ENCODE assay signal across 1 cellular context in the genomic region with DNA sequence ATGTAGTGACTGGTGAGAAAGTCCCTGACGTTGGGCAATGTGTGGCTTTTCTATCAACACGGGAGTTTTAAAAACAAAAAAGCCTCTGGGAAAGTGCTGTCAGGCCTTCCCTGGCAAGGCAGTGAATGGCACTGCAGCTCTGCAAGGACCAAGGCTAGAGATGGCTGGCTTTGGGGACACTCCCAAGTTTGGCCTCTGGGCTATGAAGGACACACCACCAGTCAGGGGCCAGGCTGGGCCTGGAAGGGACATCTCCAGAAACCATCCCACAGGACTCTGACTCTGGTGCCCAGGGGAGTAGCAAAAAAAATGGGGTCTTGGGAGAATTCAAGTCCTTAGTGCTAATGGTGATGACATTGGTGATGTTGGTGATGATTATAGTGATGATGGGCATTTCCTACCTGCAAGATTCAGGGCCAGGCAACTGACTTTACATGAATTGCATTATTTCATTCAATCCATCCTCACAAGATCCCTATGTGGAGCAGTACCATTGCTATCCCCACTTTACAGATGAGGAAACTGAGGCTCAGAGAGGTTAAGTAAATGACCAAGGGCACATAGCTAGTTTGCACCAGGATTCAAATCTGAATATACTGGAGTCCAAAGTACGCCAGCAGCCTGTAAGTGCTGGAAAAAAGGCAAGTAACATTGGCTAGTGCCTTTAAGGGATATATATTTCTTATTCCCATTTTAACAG.
A peak's percentile ranks its signal among the peaks of the same experiment; 100 is the strongest.
TF ChIP-seq lines count a peak whose summit lies in the region.

No MANE protein-coding gene starts in this region.

TF ChIP-seq in K562, 482 proteins besides CTCF, POLR2A, EP300 and RAD21 (continued from another document):
- TF ChIP-seq, protein P1, sequence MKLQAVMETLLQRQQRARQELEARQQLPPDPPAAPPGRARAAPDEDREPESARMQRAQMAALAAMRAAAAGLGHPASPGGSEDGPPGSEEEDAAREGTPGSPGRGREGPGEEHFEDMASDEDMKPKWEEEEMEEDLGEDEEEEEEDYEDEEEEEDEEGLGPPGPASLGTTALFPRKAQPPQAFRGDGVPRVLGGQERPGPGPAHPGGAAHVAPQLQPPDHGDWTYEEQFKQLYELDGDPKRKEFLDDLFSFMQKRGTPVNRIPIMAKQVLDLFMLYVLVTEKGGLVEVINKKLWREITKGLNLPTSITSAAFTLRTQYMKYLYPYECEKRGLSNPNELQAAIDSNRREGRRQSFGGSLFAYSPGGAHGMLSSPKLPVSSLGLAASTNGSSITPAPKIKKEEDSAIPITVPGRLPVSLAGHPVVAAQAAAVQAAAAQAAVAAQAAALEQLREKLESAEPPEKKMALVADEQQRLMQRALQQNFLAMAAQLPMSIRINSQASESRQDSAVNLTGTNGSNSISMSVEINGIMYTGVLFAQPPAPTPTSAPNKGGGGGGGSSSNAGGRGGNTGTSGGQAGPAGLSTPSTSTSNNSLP (IDR thresholded peaks at IDR 0.05; ENCODE audit: borderline replicate concordance, low read depth, low read length), result no peak
- no peak for TF ChIP-seq PPARD (CRISPR knock-in tag; IDR thresholded peaks at IDR 0.05)
- no peak for TF ChIP-seq CREB3L1 (IDR thresholded peaks at IDR 0.05; ENCODE audit: borderline replicate concordance, low read depth)
- no peak for TF ChIP-seq THAP7 (CRISPR knock-in tag; IDR thresholded peaks at IDR 0.05)
- TF ChIP-seq SMARCA5 (IDR thresholded peaks at IDR 0.05), result 0 out of 2 replicates have a peak, but pooled peaks have one; percentile 27
- no peak for TF ChIP-seq TAF9B (IDR thresholded peaks at IDR 0.05; ENCODE audit: partially characterized antibody)
- TF ChIP-seq MAFK (IDR thresholded peaks at IDR 0.05; ENCODE audit: low read length), result no peak
- TF ChIP-seq SMAD1 (IDR thresholded peaks at IDR 0.05; ENCODE audit: low read depth, low read length, partially characterized antibody), result no peak
- no peak for TF ChIP-seq ZFX (CRISPR knock-in tag; IDR thresholded peaks at IDR 0.05)
- no peak for TF ChIP-seq ZZZ3 (IDR thresholded peaks at IDR 0.05)
- TF ChIP-seq PTTG1 (tag; IDR thresholded peaks at IDR 0.05; ENCODE audit: low read depth), result no peak
- TF ChIP-seq PCBP1 (IDR thresholded peaks at IDR 0.05; ENCODE audit: low read depth, low read length, poor library complexity, severe bottlenecking), result no peak
- TF ChIP-seq, protein P2, sequence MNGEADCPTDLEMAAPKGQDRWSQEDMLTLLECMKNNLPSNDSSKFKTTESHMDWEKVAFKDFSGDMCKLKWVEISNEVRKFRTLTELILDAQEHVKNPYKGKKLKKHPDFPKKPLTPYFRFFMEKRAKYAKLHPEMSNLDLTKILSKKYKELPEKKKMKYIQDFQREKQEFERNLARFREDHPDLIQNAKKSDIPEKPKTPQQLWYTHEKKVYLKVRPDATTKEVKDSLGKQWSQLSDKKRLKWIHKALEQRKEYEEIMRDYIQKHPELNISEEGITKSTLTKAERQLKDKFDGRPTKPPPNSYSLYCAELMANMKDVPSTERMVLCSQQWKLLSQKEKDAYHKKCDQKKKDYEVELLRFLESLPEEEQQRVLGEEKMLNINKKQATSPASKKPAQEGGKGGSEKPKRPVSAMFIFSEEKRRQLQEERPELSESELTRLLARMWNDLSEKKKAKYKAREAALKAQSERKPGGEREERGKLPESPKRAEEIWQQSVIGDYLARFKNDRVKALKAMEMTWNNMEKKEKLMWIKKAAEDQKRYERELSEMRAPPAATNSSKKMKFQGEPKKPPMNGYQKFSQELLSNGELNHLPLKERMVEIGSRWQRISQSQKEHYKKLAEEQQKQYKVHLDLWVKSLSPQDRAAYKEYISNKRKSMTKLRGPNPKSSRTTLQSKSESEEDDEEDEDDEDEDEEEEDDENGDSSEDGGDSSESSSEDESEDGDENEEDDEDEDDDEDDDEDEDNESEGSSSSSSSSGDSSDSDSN (IDR thresholded peaks at IDR 0.05; ENCODE audit: borderline replicate concordance in 1 of 2, low read depth in 2 of 2, low read length in 2 of 2), result no peak
- TF ChIP-seq, protein P3, sequence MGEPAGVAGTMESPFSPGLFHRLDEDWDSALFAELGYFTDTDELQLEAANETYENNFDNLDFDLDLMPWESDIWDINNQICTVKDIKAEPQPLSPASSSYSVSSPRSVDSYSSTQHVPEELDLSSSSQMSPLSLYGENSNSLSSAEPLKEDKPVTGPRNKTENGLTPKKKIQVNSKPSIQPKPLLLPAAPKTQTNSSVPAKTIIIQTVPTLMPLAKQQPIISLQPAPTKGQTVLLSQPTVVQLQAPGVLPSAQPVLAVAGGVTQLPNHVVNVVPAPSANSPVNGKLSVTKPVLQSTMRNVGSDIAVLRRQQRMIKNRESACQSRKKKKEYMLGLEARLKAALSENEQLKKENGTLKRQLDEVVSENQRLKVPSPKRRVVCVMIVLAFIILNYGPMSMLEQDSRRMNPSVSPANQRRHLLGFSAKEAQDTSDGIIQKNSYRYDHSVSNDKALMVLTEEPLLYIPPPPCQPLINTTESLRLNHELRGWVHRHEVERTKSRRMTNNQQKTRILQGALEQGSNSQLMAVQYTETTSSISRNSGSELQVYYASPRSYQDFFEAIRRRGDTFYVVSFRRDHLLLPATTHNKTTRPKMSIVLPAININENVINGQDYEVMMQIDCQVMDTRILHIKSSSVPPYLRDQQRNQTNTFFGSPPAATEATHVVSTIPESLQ (CRISPR knock-in tag; IDR thresholded peaks at IDR 0.05), result no peak
- peak; percentile 53; the same call in 1 of the 2 replicates for TF ChIP-seq ESRRA (IDR thresholded peaks at IDR 0.05; ENCODE audit: borderline replicate concordance, low read depth)
- TF ChIP-seq RBM25 (IDR thresholded peaks at IDR 0.05; ENCODE audit: low read depth, low read length, severe bottlenecking), result peak; percentile 96
- peak; percentile 44; the same call in 1 of the 2 replicates for TF ChIP-seq ADNP (tag; IDR thresholded peaks at IDR 0.05)
- TF ChIP-seq PHF21A (IDR thresholded peaks at IDR 0.05; ENCODE audit: borderline replicate concordance, low read depth), result no peak
- peak; percentile 5 for TF ChIP-seq ZFP36 (IDR thresholded peaks at IDR 0.05; ENCODE audit: low read depth, low read length, partially characterized antibody)
- peak; percentile 35 to 75; a peak in 2 of 4 replicates for TF ChIP-seq KDM1A (IDR thresholded peaks at IDR 0.05)
- TF ChIP-seq BCOR (IDR thresholded peaks at IDR 0.05), result peak; percentile 82
- TF ChIP-seq, protein P4, sequence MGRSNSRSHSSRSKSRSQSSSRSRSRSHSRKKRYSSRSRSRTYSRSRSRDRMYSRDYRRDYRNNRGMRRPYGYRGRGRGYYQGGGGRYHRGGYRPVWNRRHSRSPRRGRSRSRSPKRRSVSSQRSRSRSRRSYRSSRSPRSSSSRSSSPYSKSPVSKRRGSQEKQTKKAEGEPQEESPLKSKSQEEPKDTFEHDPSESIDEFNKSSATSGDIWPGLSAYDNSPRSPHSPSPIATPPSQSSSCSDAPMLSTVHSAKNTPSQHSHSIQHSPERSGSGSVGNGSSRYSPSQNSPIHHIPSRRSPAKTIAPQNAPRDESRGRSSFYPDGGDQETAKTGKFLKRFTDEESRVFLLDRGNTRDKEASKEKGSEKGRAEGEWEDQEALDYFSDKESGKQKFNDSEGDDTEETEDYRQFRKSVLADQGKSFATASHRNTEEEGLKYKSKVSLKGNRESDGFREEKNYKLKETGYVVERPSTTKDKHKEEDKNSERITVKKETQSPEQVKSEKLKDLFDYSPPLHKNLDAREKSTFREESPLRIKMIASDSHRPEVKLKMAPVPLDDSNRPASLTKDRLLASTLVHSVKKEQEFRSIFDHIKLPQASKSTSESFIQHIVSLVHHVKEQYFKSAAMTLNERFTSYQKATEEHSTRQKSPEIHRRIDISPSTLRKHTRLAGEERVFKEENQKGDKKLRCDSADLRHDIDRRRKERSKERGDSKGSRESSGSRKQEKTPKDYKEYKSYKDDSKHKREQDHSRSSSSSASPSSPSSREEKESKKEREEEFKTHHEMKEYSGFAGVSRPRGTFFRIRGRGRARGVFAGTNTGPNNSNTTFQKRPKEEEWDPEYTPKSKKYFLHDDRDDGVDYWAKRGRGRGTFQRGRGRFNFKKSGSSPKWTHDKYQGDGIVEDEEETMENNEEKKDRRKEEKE (IDR thresholded peaks at IDR 0.05; ENCODE audit: borderline replicate concordance in 1 of 2, control insufficient read depth in 1 of 2, low read depth in 2 of 2, low read length in 1 of 2), result no peak
- TF ChIP-seq ZNF165 (CRISPR knock-in tag; IDR thresholded peaks at IDR 0.05; ENCODE audit: borderline replicate concordance), result no peak
- no peak for TF ChIP-seq HOXB6 (CRISPR knock-in tag; IDR thresholded peaks at IDR 0.05; ENCODE audit: borderline replicate concordance)
- TF ChIP-seq, protein P5, sequence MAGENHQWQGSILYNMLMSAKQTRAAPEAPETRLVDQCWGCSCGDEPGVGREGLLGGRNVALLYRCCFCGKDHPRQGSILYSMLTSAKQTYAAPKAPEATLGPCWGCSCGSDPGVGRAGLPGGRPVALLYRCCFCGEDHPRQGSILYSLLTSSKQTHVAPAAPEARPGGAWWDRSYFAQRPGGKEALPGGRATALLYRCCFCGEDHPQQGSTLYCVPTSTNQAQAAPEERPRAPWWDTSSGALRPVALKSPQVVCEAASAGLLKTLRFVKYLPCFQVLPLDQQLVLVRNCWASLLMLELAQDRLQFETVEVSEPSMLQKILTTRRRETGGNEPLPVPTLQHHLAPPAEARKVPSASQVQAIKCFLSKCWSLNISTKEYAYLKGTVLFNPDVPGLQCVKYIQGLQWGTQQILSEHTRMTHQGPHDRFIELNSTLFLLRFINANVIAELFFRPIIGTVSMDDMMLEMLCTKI (IDR thresholded peaks at IDR 0.05; ENCODE audit: partially characterized antibody), result no peak
- TF ChIP-seq, protein P6, sequence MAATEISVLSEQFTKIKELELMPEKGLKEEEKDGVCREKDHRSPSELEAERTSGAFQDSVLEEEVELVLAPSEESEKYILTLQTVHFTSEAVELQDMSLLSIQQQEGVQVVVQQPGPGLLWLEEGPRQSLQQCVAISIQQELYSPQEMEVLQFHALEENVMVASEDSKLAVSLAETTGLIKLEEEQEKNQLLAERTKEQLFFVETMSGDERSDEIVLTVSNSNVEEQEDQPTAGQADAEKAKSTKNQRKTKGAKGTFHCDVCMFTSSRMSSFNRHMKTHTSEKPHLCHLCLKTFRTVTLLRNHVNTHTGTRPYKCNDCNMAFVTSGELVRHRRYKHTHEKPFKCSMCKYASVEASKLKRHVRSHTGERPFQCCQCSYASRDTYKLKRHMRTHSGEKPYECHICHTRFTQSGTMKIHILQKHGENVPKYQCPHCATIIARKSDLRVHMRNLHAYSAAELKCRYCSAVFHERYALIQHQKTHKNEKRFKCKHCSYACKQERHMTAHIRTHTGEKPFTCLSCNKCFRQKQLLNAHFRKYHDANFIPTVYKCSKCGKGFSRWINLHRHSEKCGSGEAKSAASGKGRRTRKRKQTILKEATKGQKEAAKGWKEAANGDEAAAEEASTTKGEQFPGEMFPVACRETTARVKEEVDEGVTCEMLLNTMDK (IDR thresholded peaks at IDR 0.05; ENCODE audit: borderline replicate concordance, insufficient read depth, low read depth, low read length, poor library complexity, severe bottlenecking), result no peak
